1 cellular context compared by ENCODE assay signal in genomic region chr6:139030539-139030938, GRCh38.
TF ChIP-seq lines count a peak whose summit lies in the region.

No MANE protein-coding gene starts in this region.

TF ChIP-seq in neural cell, 6 proteins besides CTCF, POLR2A, EP300 and RAD21:
- TF ChIP-seq REST (IDR thresholded peaks at IDR 0.05; ENCODE audit: borderline replicate concordance) (no peak), POLR2AphosphoS5 (IDR thresholded peaks at IDR 0.05) (peak; percentile 33), SMC3 (conservative IDR thresholded peaks at IDR 0.05; ENCODE audit: poor library complexity) (no peak), MXI1 (conservative IDR thresholded peaks at IDR 0.05; ENCODE audit: poor library complexity, severe bottlenecking) (peak; percentile 22), EZH2 (IDR thresholded peaks at IDR 0.05; ENCODE audit: borderline replicate concordance, insufficient read depth, low read length, poor library complexity, severe bottlenecking) (no peak), TAF1 (IDR thresholded peaks at IDR 0.05; ENCODE audit: low read depth) (no peak)
